8 cellular contexts compared by ENCODE assay signal in the genomic region with DNA sequence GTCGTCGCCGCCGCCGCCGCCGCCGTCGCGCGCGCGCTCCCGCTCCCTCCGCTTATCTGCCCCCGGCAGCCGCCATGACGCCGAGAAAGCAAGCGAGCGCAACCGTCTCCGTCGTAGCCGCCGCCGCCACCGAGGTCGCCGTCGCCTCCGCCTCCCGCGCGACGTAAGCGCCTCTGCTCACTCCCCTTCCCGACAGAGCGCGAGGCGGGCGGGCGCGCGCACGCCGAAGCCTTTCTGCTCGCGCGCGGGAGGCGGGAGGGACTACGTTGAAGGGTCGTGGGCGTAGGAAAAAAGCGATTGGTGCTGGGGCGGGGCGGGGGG. TPM values are rescaled to one million over a fixed set of nuclear protein-coding genes. Genes with fewer than 3 reads are reported as not detected.
A peak's percentile ranks its signal among the peaks of the same experiment; 100 is the strongest.
DNase-seq lines count a peak whose midpoint lies in the region; ATAC-seq and TF ChIP-seq lines count a peak whose summit lies in the region.

A gene (minus strand): TSS at position 206 of the 321 bp plus-strand sequence. CDS start 2,621 bp downstream, outside the sequence.

- H3K4me3 ChIP-seq in GM08714 (ENCODE audit: low read length), result peak within 1 kb of the TSS; percentile 98

- H3K4me3 Mint-ChIP-seq in HFFc6, result peak within 1 kb of the TSS; percentile 98

- DNase-seq in HFFc6, result peak; percentile 93
- peak; percentile 91 for DNase-seq in NCI-H1048 (lab: John Stamatoyannopoulos, UW)
- DNase-seq in SK-N-DZ (ENCODE audit: low spot score), result peak; percentile 97
- DNase-seq in activated naive CD4-positive, alpha-beta T cell treated with anti-CD3 and anti-CD28 coated beads, Interleukin-2, amount 50 U/mL, for 16 hours, result peak; percentile 94
- DNase-seq in globus pallidus (ENCODE audit: low spot score), result peak; percentile 95
- peak; percentile 43 for DNase-seq in omental fat pad (ENCODE audit: low spot score)

- TF ChIP-seq CTCF in HFFc6 (IDR thresholded peaks at IDR 0.05) (no peak), omental fat pad (IDR thresholded peaks at IDR 0.05) (no peak)

- H3K4me1 Mint-ChIP-seq in HFFc6 (ENCODE audit: low read depth), result peaks cover 48% of the 10 kb centered on the region

- no peaks in the 10 kb centered on the region for H3K9me3 Mint-ChIP-seq in HFFc6

- peaks cover 5% of the 10 kb centered on the region; the same call in 1 of the 2 replicates for H3K36me3 Mint-ChIP-seq in HFFc6 (ENCODE audit: low read depth)

- H3K27ac ChIP-seq in temporal lobe (ENCODE audit: low read depth, low read length), result peak within 1 kb of the TSS; percentile 97

- H3K27me3 Mint-ChIP-seq in HFFc6 (ENCODE audit: insufficient read depth), result peaks cover 4% of the 10 kb centered on the region

- peak within 1 kb of the TSS; percentile 100 for H3K27ac Mint-ChIP-seq in HFFc6

- ATAC-seq in omental fat pad (ENCODE audit: low FRiP score), result peak; percentile 82

RNA-seq across cellular contexts. Expression of the gene that starts here (rescaled TPM):
- 10 to 100 TPM; 18.1 to 25.0 (median 20.8) TPM for total RNA-seq in HFFc6 (2021; fragmentation: NEBNext Ultra II Directional; extraction: Animal tissue kit (Norgen Biotek cat#: 25700))
- 35.8 and 40.4 TPM in 2 replicates for polyA plus RNA-seq in SK-N-DZ (2014; cell fraction: cytosol; rRNA removed)
- polyA plus RNA-seq in SK-N-DZ (2014; cell fraction: nucleus; rRNA removed), result 130 and 132 TPM in 2 replicates
- total RNA-seq in omental fat pad (100 to 1,000 TPM in 2 of 4 donors, 10 to 100 TPM in 2; 44.9 to 194 (median 96.7) TPM), temporal lobe (64.2 TPM)

Comparison
In these comparisons a context has a peak if more than half of its experiments do, and no peak if none do; other contexts are left out.
1. Peak in every context shown above with its lines: DNase-seq, ATAC-seq, H3K4me3 ChIP-seq and H3K27ac ChIP-seq.
2. DNase-seq: peak in every context shown above with its lines; median percentile 97 in SK-N-DZ; 95 in globus pallidus; 94 in activated naive CD4-positive, alpha-beta T cell treated with anti-CD3 and anti-CD28 coated beads, Interleukin-2, amount 50 U/mL, for 16 hours; 93 in HFFc6; 91 in NCI-H1048; 43 in omental fat pad.